ENCODE assay signal across 8 cellular contexts in the genomic region with DNA sequence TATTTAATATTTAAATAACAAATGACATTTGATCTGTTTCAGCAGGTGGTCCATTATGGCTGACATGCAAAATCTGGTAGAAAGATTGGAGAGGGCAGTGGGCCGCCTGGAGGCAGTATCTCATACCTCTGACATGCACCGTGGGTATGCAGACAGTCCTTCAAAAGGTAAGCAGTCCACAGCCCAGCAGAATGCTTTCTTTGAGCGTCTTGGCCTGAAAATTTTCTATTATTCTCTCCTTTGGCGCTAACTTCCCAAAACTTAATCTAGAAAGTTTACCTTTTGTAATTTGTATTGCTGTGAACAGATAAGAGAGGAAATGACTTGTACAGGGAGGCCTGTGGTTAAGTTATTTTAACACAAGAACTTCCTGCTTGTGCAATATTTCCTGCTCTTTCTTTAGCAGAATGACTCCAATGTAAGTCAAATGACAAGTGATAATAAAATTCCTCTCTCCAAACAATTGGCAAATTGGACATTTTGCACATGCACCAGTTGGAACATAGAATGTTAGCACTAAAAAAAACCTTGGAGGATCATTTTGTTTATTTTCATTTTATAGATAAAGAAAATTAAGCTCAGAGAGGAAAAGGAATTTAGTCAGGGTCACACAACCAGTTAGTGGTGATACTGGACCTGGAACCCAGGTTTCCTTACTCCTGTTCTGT. TPM values are rescaled to one million over a fixed set of nuclear protein-coding genes. Genes with fewer than 3 reads are reported as not detected.
DNase-seq lines count a peak whose midpoint lies in the region; ATAC-seq and TF ChIP-seq lines count a peak whose summit lies in the region.

No MANE protein-coding gene starts in this region.

- H2AFZ ChIP-seq in IMR-90 (replicated peaks; ENCODE audit: low read length, poor library complexity), result no peak overlapping the region
- H2AFZ ChIP-seq in neuronal stem cell (ENCODE audit: low read length), result no peak overlapping the region

- no peak for TF ChIP-seq POLR2A in IMR-90 (IDR thresholded peaks at IDR 0.05; ENCODE audit: low read depth, low read length)

- H4K20me1 ChIP-seq in IMR-90 (ENCODE audit: insufficient read depth, low read length), result peaks cover 82% of the 10 kb centered on the region

- H3K4me3 ChIP-seq in IMR-90 (ENCODE audit: insufficient read depth, low read depth, low read length) (no peak overlapping the region), right atrium auricular region (no peak overlapping the region), subcutaneous abdominal adipose tissue (ENCODE audit: low read depth in 1 of 5, low read length in 5 of 5) (peak overlapping the region in 2 of 5 donors; percentile 3 to 11), neuronal stem cell (ENCODE audit: low read length in 2 of 2) (no peak overlapping the region)

- peaks cover 9% of the 10 kb centered on the region for H3K4me1 ChIP-seq in IMR-90 (ENCODE audit: control insufficient read depth, insufficient read depth, low read length)
- H3K4me1 ChIP-seq in right atrium auricular region, result peaks cover 0 to 73% of the 10 kb centered on the region in 2 donors
- peaks cover 3 to 76% (median 53%) of the 10 kb centered on the region in 5 donors for H3K4me1 ChIP-seq in subcutaneous abdominal adipose tissue (ENCODE audit: control insufficient read depth in 5 of 5, insufficient read depth in 5 of 5, low read length in 5 of 5)
- no peaks in the 10 kb centered on the region for H3K4me1 ChIP-seq in neuronal stem cell (ENCODE audit: control insufficient read depth in 2 of 2, insufficient read depth in 1 of 2, low read depth in 1 of 2, low read length in 2 of 2)

- peak overlapping the region; percentile 37 for H2AK9ac ChIP-seq in IMR-90 (replicated peaks; ENCODE audit: low read depth, low read length, poor library complexity)

- H3K9me3 ChIP-seq in IMR-90 (ENCODE audit: control insufficient read depth, insufficient read depth, low read length) (no peaks in the 10 kb centered on the region), right atrium auricular region (no peaks in the 10 kb centered on the region), subcutaneous abdominal adipose tissue (ENCODE audit: control insufficient read depth in 5 of 5, low read length in 5 of 5) (no peaks in the 10 kb centered on the region), neuronal stem cell (replicated peaks in 1 of 2; ENCODE audit: control insufficient read depth in 2 of 2, insufficient read depth in 1 of 2, low read depth in 1 of 2, low read length in 2 of 2) (no peaks in the 10 kb centered on the region)

- POLR2A ChIA-PET in IMR-90 (lab: Charles Lee; ENCODE audit: unreplicated experiment), result interaction anchor here (0.6 kb wide), 1 partner anchor 97 kb away, joined by 8 read pairs; no protein-coding TSS in a partner anchor
- POLR2A ChIA-PET in activated CD4-positive, alpha-beta memory T cell treated with anti-CD3 and anti-CD28 coated beads for 36 hours (lab: Charles Lee), result interaction anchor here (1.0 to 1.6 kb wide), 4 partner anchors 10 to 20 kb away, joined by 3 to 16 read pairs (median 6); partner anchors contain the start of gene CAP1

- H3K4me1 Mint-ChIP-seq in activated CD4-positive, alpha-beta memory T cell treated with anti-CD3 and anti-CD28 coated beads for 36 hours (ENCODE audit: low read depth), result peaks cover 84% of the 10 kb centered on the region

- no TSS peak for BruUV-seq in IMR-90 (replicated peaks; lab: Mats Ljungman, UMichigan)

- H3K14ac ChIP-seq in IMR-90 (replicated peaks; ENCODE audit: low read depth, low read length) (0 out of 2 replicates have a peak overlapping the region, but pooled peaks have one; percentile 35), neuronal stem cell (ENCODE audit: low read length) (no peak overlapping the region)

- DNase-seq in IMR-90 (peak; percentile 70), right atrium auricular region (ENCODE audit: low spot score) (no peak), neuronal stem cell (ENCODE audit: low spot score) (no peak)
- DNase-seq in activated CD4-positive, alpha-beta memory T cell treated with anti-CD3 and anti-CD28 coated beads for 36 hours, result no peak
- DNase-seq in stimulated activated CD4-positive, alpha-beta T cell treated with anti-CD3 and anti-CD28 coated beads, Interleukin-4, amount 100 ng/mL, for 4 hours, result no peak

- peaks cover 13% of the 10 kb centered on the region for H3K9me1 ChIP-seq in IMR-90 (ENCODE audit: insufficient read depth, low read length)

- peak; percentile 31 for TF ChIP-seq CTCF in GM12874 (IDR thresholded peaks at IDR 0.05; ENCODE audit: insufficient read depth, low read depth, low read length)
- no peak for TF ChIP-seq CTCF in IMR-90 (conservative IDR thresholded peaks at IDR 0.05; ENCODE audit: low read depth, low read length)
- no peak for TF ChIP-seq CTCF in right atrium auricular region (IDR thresholded peaks at IDR 0.05)

- H3K27ac ChIP-seq in IMR-90 (ENCODE audit: insufficient read depth, low read length) (no peak overlapping the region), right atrium auricular region (peak overlapping the region; percentile 44 to 56), subcutaneous abdominal adipose tissue (ENCODE audit: low read depth, low read length) (peak overlapping the region; percentile 58), neuronal stem cell (replicated peaks; ENCODE audit: low read length) (no peak overlapping the region)

- peaks cover 54% of the 10 kb centered on the region for H3K36me3 Mint-ChIP-seq in activated CD4-positive, alpha-beta memory T cell treated with anti-CD3 and anti-CD28 coated beads for 36 hours

- dilution Hi-C loops in IMR-90 (cut with HindIII; ENCODE audit: low sequenced_read_pairs, unreplicated experiment), result no loop called here

- H4K5ac ChIP-seq in IMR-90 (ENCODE audit: low read depth, low read length), result no peak overlapping the region

- H3K27me3 Mint-ChIP-seq in activated CD4-positive, alpha-beta memory T cell treated with anti-CD3 and anti-CD28 coated beads for 36 hours, result no peaks in the 10 kb centered on the region

- H3K27me3 ChIP-seq in IMR-90 (ENCODE audit: control insufficient read depth, insufficient read depth, low read length) (no peaks in the 10 kb centered on the region), right atrium auricular region (no peaks in the 10 kb centered on the region), subcutaneous abdominal adipose tissue (ENCODE audit: control insufficient read depth in 5 of 5, insufficient read depth in 4 of 5, low read length in 5 of 5) (no peaks in the 10 kb centered on the region), neuronal stem cell (ENCODE audit: control insufficient read depth in 3 of 3, insufficient read depth in 3 of 3, low read depth in 1 of 3, low read length in 3 of 3) (no peaks in the 10 kb centered on the region)

- 0 out of 2 replicates have a peak overlapping the region, but pooled peaks have one; percentile 35 for H3K4ac ChIP-seq in IMR-90 (ENCODE audit: low read depth, low read length)
- no peak overlapping the region for H3K4ac ChIP-seq in neuronal stem cell (ENCODE audit: low read length)

- peak overlapping the region; percentile 78 for H3K27ac Mint-ChIP-seq in activated CD4-positive, alpha-beta memory T cell treated with anti-CD3 and anti-CD28 coated beads for 36 hours

- intact Hi-C loops in IMR-90 (cut with micrococcal nuclease), result no loop called here
- intact Hi-C loops in activated CD4-positive, alpha-beta memory T cell treated with anti-CD3 and anti-CD28 coated beads for 36 hours (cut with micrococcal nuclease), result loop anchor here (2.0 kb wide), 1 partner anchor 45 kb away; no protein-coding TSS in a partner anchor

- H2AK5ac ChIP-seq in IMR-90 (ENCODE audit: low read depth, low read length) (peak overlapping the region; percentile 56; the same call in 1 of the 2 replicates), neuronal stem cell (ENCODE audit: low read depth, low read length) (no peak overlapping the region)

- peaks cover 43% of the 10 kb centered on the region for H3K36me3 ChIP-seq in IMR-90 (ENCODE audit: control insufficient read depth, insufficient read depth, low read length)
- peaks cover 49% of the 10 kb centered on the region for H3K36me3 ChIP-seq in right atrium auricular region
- peaks cover 35 to 58% (median 52%) of the 10 kb centered on the region in 5 donors for H3K36me3 ChIP-seq in subcutaneous abdominal adipose tissue (ENCODE audit: control insufficient read depth in 5 of 5, insufficient read depth in 5 of 5, low read length in 5 of 5)
- peaks cover 17 to 91% of the 10 kb centered on the region in 2 donors for H3K36me3 ChIP-seq in neuronal stem cell (replicated peaks in 1 of 2; ENCODE audit: control insufficient read depth in 2 of 2, insufficient read depth in 2 of 2, low read length in 2 of 2)

- H2BK15ac ChIP-seq in IMR-90 (ENCODE audit: low read depth, low read length) (no peak overlapping the region), neuronal stem cell (ENCODE audit: low read length) (no peak overlapping the region)

- H3K9me3 Mint-ChIP-seq in activated CD4-positive, alpha-beta memory T cell treated with anti-CD3 and anti-CD28 coated beads for 36 hours, result no peaks in the 10 kb centered on the region

- H3K56ac ChIP-seq in IMR-90 (ENCODE audit: extremely low read depth, insufficient read depth, low read length), result no peak overlapping the region

- in situ Hi-C loops in IMR-90 (cut with MboI; ENCODE audit: low sequenced_read_pairs), result no loop called here

- CTCF ChIA-PET in IMR-90 (lab: Yijun Ruan, JAX), result interaction anchor here (0.6 kb wide), 1 partner anchor 25 kb away, joined by 8 read pairs; no protein-coding TSS in a partner anchor
- CTCF ChIA-PET in activated CD4-positive, alpha-beta memory T cell treated with anti-CD3 and anti-CD28 coated beads for 36 hours (lab: Charles Lee), result interaction anchor here (0.6 to 1.9 kb wide), 9 partner anchors 19 to 509 kb away, joined by 3 to 9 read pairs (median 3); partner anchors contain the start of gene CAP1

- H3K9ac ChIP-seq in IMR-90 (ENCODE audit: low read depth, low read length) (no peak overlapping the region), subcutaneous abdominal adipose tissue (ENCODE audit: low read length in 5 of 5) (no peak overlapping the region), neuronal stem cell (ENCODE audit: low read depth, low read length, poor library complexity) (no peak overlapping the region)

- H2BK12ac ChIP-seq in neuronal stem cell (ENCODE audit: low read length), result no peak overlapping the region

- H3K23ac ChIP-seq in IMR-90 (ENCODE audit: low read depth, low read length) (0 out of 2 replicates have a peak overlapping the region, but pooled peaks have one; percentile 8), neuronal stem cell (ENCODE audit: low read depth, low read length, poor library complexity) (no peak overlapping the region)

- no peak overlapping the region for H4K8ac ChIP-seq in IMR-90 (ENCODE audit: low read depth in 2 of 2, low read length in 2 of 2)
- no peak overlapping the region for H4K8ac ChIP-seq in neuronal stem cell (ENCODE audit: low read depth, low read length)

- H2BK120ac ChIP-seq in IMR-90 (ENCODE audit: low read depth, low read length) (peak overlapping the region; percentile 34), neuronal stem cell (ENCODE audit: low read depth, low read length) (no peak overlapping the region)

- no peak overlapping the region for H4K91ac ChIP-seq in IMR-90 (ENCODE audit: insufficient read depth, low read depth, low read length)
- H4K91ac ChIP-seq in neuronal stem cell (ENCODE audit: low read depth, low read length, poor library complexity), result no peak overlapping the region

- peak overlapping the region; percentile 31; the same call in 1 of the 2 replicates for H3K4me2 ChIP-seq in IMR-90 (ENCODE audit: low read depth, low read length)
- no peak overlapping the region for H3K4me2 ChIP-seq in neuronal stem cell (ENCODE audit: insufficient read depth, low read length, poor library complexity, severe bottlenecking)

- no CpG with 5 or more reads among the region's 4 CpGs for WGBS in IMR-90 (ENCODE audit: extremely low coverage in 2 of 2, insufficient read length in 1 of 2), 2 experiments
- no CpG with 5 or more reads among the region's 4 CpGs for WGBS in neuronal stem cell (ENCODE audit: extremely low coverage in 2 of 2, insufficient read length in 2 of 2, insufficient replicate concordance in 1 of 2), 2 donors

- peaks cover 29 to 83% of the 10 kb centered on the region in 2 experiments for H3K79me1 ChIP-seq in IMR-90 (ENCODE audit: low read depth in 1 of 2, low read length in 2 of 2)
- no peaks in the 10 kb centered on the region for H3K79me1 ChIP-seq in neuronal stem cell (ENCODE audit: low read depth, low read length)

- H3K4me3 Mint-ChIP-seq in activated CD4-positive, alpha-beta memory T cell treated with anti-CD3 and anti-CD28 coated beads for 36 hours, result peak overlapping the region; percentile 30

- ATAC-seq in IMR-90 (ENCODE audit: low read depth), result peak; percentile 46
- no peak for ATAC-seq in HG03175 (IDR thresholded peaks at IDR 0.05; ENCODE audit: unreplicated experiment)

- H2BK5ac ChIP-seq in IMR-90 (ENCODE audit: low read depth, low read length, poor library complexity, severe bottlenecking) (peak overlapping the region; percentile 42), neuronal stem cell (ENCODE audit: low read length) (no peak overlapping the region)

- peak overlapping the region; percentile 23; the same call in 1 of the 2 replicates for H2BK20ac ChIP-seq in IMR-90 (ENCODE audit: low read depth, low read length)

- no peak for TF ChIP-seq RAD21 in IMR-90 (IDR thresholded peaks at IDR 0.05; ENCODE audit: low read length)

- no peak overlapping the region; the same call in 1 of the 2 replicates for H3K18ac ChIP-seq in IMR-90 (ENCODE audit: low read depth, low read length)
- no peak overlapping the region for H3K18ac ChIP-seq in neuronal stem cell (ENCODE audit: low read length)

RNA-seq across cellular contexts. Expression of gene CAP1, which starts 18.9 kb away (rescaled TPM):
- total RNA-seq in IMR-90 (2012; rRNA removed), result 756 and 792 TPM in 2 replicates
- 405 and 434 TPM in 2 replicates for polyA plus RNA-seq in IMR-90 (2012; rRNA removed)
- polyA plus RNA-seq in IMR-90 (2012; cell fraction: cytosol; rRNA removed), result 135 and 138 TPM in 2 replicates
- 70.1 and 267 TPM in 2 replicates for polyA plus RNA-seq in IMR-90 (2012; cell fraction: nucleus; rRNA removed; ENCODE audit: low replicate concordance)
- total RNA-seq in activated CD4-positive, alpha-beta memory T cell treated with anti-CD3 and anti-CD28 coated beads for 36 hours, result 100 to 1,000 TPM; 616 to 633 TPM
- total RNA-seq in right atrium auricular region, result 100 to 1,000 TPM in 1 of 2 donors, 10 to 100 TPM in 1; 58.9 to 111 TPM
- polyA plus RNA-seq in neuronal stem cell (2013, experiment 1 of 2), result 116 TPM
- polyA plus RNA-seq in neuronal stem cell (2013, experiment 2 of 2), result 119 TPM

RNA-seq across cellular contexts. Expression of gene PPT1, which starts 37.6 kb away (rescaled TPM):
- total RNA-seq in IMR-90 (2012; rRNA removed), result 41.4 and 55.4 TPM in 2 replicates
- 19.9 and 22.7 TPM in 2 replicates for polyA plus RNA-seq in IMR-90 (2012; rRNA removed)
- polyA plus RNA-seq in IMR-90 (2012; cell fraction: cytosol; rRNA removed), result 9.5 and 13.9 TPM in 2 replicates
- polyA plus RNA-seq in IMR-90 (2012; cell fraction: nucleus; rRNA removed; ENCODE audit: low replicate concordance), result 4.2 and 13.5 TPM in 2 replicates
- total RNA-seq in activated CD4-positive, alpha-beta memory T cell treated with anti-CD3 and anti-CD28 coated beads for 36 hours, result 10 to 100 TPM; 67.1 to 67.4 TPM
- 10 to 100 TPM; 30.0 to 34.6 TPM for total RNA-seq in right atrium auricular region
- 111 TPM for polyA plus RNA-seq in neuronal stem cell (2013, experiment 1 of 2)
- polyA plus RNA-seq in neuronal stem cell (2013, experiment 2 of 2), result 109 TPM

Comparison
In these comparisons a context has a peak if more than half of its experiments do, and no peak if none do; other contexts are left out.
1. H3K27ac ChIP-seq: peak in right atrium auricular region (2 of 2) and subcutaneous abdominal adipose tissue (single experiment); none in IMR-90 (single experiment) and neuronal stem cell (single experiment).